In genomic region chr20:297098-297924, GRCh38 we compare ENCODE assay signal across 1 cellular context.
A peak's percentile ranks its signal among the peaks of the same experiment; 100 is the strongest.
TF ChIP-seq lines count a peak whose summit lies in the region.

TSS of gene ZCCHC3 (plus strand) at chr20:297570. CDS start at chr20:297587, 17 bp downstream.

TF ChIP-seq in GM12878, 131 proteins besides CTCF, POLR2A, EP300 and RAD21 (continued from another document and continues in another):
- peak; percentile 38; the same call in 1 of the 2 replicates for TF ChIP-seq ZBTB40 (IDR thresholded peaks at IDR 0.05; ENCODE audit: borderline replicate concordance)
- 0 out of 2 replicates have a peak, but pooled peaks have one; percentile 4 for TF ChIP-seq TCF12 (IDR thresholded peaks at IDR 0.05; ENCODE audit: low read depth, low read length)
- no peak for TF ChIP-seq IRF3 (IDR thresholded peaks at IDR 0.05)
- no peak for TF ChIP-seq MYB (IDR thresholded peaks at IDR 0.05; ENCODE audit: borderline replicate concordance, low read depth, low read length)
- peak in 1 of 2 experiments; percentile 0; a peak in 1 of 4 replicates for TF ChIP-seq SRF (IDR thresholded peaks at IDR 0.05; ENCODE audit: low read depth in 2 of 2, low read length in 2 of 2)
- TF ChIP-seq SUPT20H (IDR thresholded peaks at IDR 0.05; ENCODE audit: borderline replicate concordance, control insufficient read depth, low read depth, low read length), result no peak
- TF ChIP-seq LARP7 (IDR thresholded peaks at IDR 0.05), result peak; percentile 89
- no peak for TF ChIP-seq KLF5 (IDR thresholded peaks at IDR 0.05; ENCODE audit: partially characterized antibody)
- peak; percentile 60; the same call in 1 of the 2 replicates for TF ChIP-seq BACH1 (IDR thresholded peaks at IDR 0.05; ENCODE audit: borderline replicate concordance)
- no peak for TF ChIP-seq PAX8 (IDR thresholded peaks at IDR 0.05)
- TF ChIP-seq CBX3 (IDR thresholded peaks at IDR 0.05; ENCODE audit: borderline replicate concordance, low read depth), result no peak
- peak; percentile 86 for TF ChIP-seq CBX5 (IDR thresholded peaks at IDR 0.05; ENCODE audit: low read depth)
- TF ChIP-seq TCF7 (IDR thresholded peaks at IDR 0.05; ENCODE audit: borderline replicate concordance), result peak; percentile 53; the same call in 1 of the 2 replicates
- TF ChIP-seq IKZF2 (IDR thresholded peaks at IDR 0.05), result peak; percentile 48 to 51; a peak in 2 of 4 replicates
- peak; percentile 87; the same call in 1 of the 2 replicates for TF ChIP-seq RB1 (IDR thresholded peaks at IDR 0.05; ENCODE audit: borderline replicate concordance)
- TF ChIP-seq CEBPB (IDR thresholded peaks at IDR 0.05; ENCODE audit: borderline replicate concordance in 1 of 2, low read depth in 2 of 2, low read length in 2 of 2), result no peak
- TF ChIP-seq RFX5 (IDR thresholded peaks at IDR 0.05; ENCODE audit: low read depth, low read length), result no peak
- no peak for TF ChIP-seq BCLAF1 (IDR thresholded peaks at IDR 0.05)
- TF ChIP-seq HSF1 (IDR thresholded peaks at IDR 0.05; ENCODE audit: low read depth, low read length), result no peak
- TF ChIP-seq STAT1 (conservative IDR thresholded peaks at IDR 0.05), result 0 out of 2 replicates have a peak, but pooled peaks have one; percentile 26
- peak; percentile 51; the same call in 1 of the 2 replicates for TF ChIP-seq ZNF592 (IDR thresholded peaks at IDR 0.05)
- peak; percentile 48 for TF ChIP-seq NR2C1 (IDR thresholded peaks at IDR 0.05)
- TF ChIP-seq CBFB (IDR thresholded peaks at IDR 0.05; ENCODE audit: low read depth), result peak; percentile 88
- TF ChIP-seq ZBTB4 (CRISPR knock-in tag; IDR thresholded peaks at IDR 0.05), result no peak
- TF ChIP-seq MYC (IDR thresholded peaks at IDR 0.05; ENCODE audit: insufficient read depth, insufficient read length, insufficient replicate concordance, low read length, severe bottlenecking), result no peak
- TF ChIP-seq ZNF274 (IDR thresholded peaks at IDR 0.05; ENCODE audit: insufficient read depth, insufficient read length), result no peak
- no peak for TF ChIP-seq BMI1 (IDR thresholded peaks at IDR 0.05; ENCODE audit: borderline replicate concordance)
- 0 out of 2 replicates have a peak, but pooled peaks have one; percentile 27 for TF ChIP-seq PAX5 (IDR thresholded peaks at IDR 0.05; ENCODE audit: borderline replicate concordance, low read depth, low read length)
- TF ChIP-seq HDGF (IDR thresholded peaks at IDR 0.05), result peak; percentile 89
- TF ChIP-seq FOS (IDR thresholded peaks at IDR 0.05; ENCODE audit: borderline replicate concordance, extremely low read depth, insufficient read length), result no peak
- no peak for TF ChIP-seq HDAC6 (IDR thresholded peaks at IDR 0.05; ENCODE audit: unreplicated experiment)
- TF ChIP-seq HCFC1 (IDR thresholded peaks at IDR 0.05; ENCODE audit: low read length), result peak; percentile 31; the same call in 1 of the 2 replicates
- peak; percentile 79 for TF ChIP-seq DPF2 (IDR thresholded peaks at IDR 0.05)
- TF ChIP-seq ZNF687 (IDR thresholded peaks at IDR 0.05), result peak; percentile 46
- peak; percentile 65 for TF ChIP-seq FOXM1 (IDR thresholded peaks at IDR 0.05; ENCODE audit: low read depth, low read length)
- no peak for TF ChIP-seq CHD4 (IDR thresholded peaks at IDR 0.05)
